Comparison of ENCODE assay signal across 10 cellular contexts in the genomic region with DNA sequence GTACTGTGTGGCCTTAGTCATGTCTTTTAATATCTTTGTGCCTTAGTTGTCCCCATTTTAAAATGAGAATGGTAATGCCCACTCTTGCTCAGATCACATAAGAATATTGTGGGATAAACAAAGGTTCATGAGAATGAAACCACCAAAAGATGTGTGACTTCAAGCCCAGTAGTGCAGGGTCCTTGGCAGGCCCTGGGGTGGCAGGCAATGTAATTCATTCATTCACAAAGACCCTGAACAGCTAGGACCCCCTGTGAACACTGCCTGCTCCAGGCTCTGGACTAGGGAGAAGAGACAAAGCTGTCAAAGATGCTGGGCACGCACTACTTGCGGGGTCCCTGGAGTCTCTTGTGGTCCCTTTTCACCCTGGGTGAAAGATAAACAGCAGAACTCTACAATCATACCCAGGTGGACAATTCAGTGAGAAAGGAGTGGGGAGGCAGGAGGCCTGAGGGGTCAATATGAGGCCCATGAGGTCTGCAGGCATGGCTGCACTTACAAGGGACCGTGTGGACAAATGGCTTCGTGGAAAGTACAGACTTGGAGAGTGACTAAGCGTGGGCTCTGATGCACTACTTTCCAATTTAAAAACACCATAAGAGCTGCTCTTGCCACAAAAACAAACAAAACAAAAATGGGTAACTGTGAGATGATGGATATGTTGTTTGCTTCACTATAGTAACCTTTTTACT.
A peak's percentile ranks its signal among the peaks of the same experiment; 100 is the strongest.
DNase-seq lines count a peak whose midpoint lies in the region; ATAC-seq, FAIRE-seq and TF ChIP-seq lines count a peak whose summit lies in the region.
"Had no signal": no experiment of that assay in that cellular context is flagged by ENCODE, and none has a peak within 500 bp of the region (broad histone marks: within the 10 kb centered on the region; RNA-seq: fewer than 3 reads in every experiment).

No MANE protein-coding gene starts in this region.

- H3K27me3 ChIP-seq in testis: no peaks in the 10 kb centered on the region

- H3K9me3 Mint-ChIP-seq in activated T-cell treated with anti-CD3 and anti-CD28 coated beads, Interleukin-2, amount 50 U/mL, for 4 hours: no peaks in the 10 kb centered on the region

- FAIRE-seq in kidney (lab: Jason Lieb, UNC): no peak
- FAIRE-seq: endothelial cell of umbilical vein had no signal

- no peaks in the 10 kb centered on the region for H3K9me3 ChIP-seq in kidney (ENCODE audit: control insufficient read depth in 1 of 2, low read length in 2 of 2)
- no peaks in the 10 kb centered on the region for H3K9me3 ChIP-seq in testis

- H3K27me3 Mint-ChIP-seq in activated T-cell treated with anti-CD3 and anti-CD28 coated beads, Interleukin-2, amount 50 U/mL, for 4 hours (ENCODE audit: low read depth): no peaks in the 10 kb centered on the region

- DNase-seq in activated effector memory CD4-positive, alpha-beta T cell treated with anti-CD3 and anti-CD28 coated beads, Interleukin-2, amount 50 U/mL, for 16 hours: peak; percentile 63
- no peak for DNase-seq in activated effector memory CD4-positive, alpha-beta T cell treated with Interleukin-2 at 50 U/mL for 16 hours
- DNase-seq in activated T-cell treated with anti-CD3 and anti-CD28 coated beads, Interleukin-2, amount 50 U/mL, for 4 hours: peak; percentile 0
- peak; percentile 10 for DNase-seq in kidney
- peak; percentile 5 for DNase-seq in testis
- DNase-seq in activated gamma-delta T cell treated with Interleukin-2 at 50 U/mL for 16 hours: no peak
- no peak for DNase-seq in foreskin fibroblast
- DNase-seq in NCI-H526 (lab: John Stamatoyannopoulos, UW): no peak

- H3K36me3 ChIP-seq in kidney (ENCODE audit: control insufficient read depth in 1 of 2, insufficient read depth in 2 of 2, low read length in 2 of 2): peaks cover 0 to 4% of the 10 kb centered on the region in 2 donors
- no peaks in the 10 kb centered on the region for H3K36me3 ChIP-seq in testis (ENCODE audit: low read depth, missing control alignments)

- H3K27ac ChIP-seq in kidney (ENCODE audit: low read depth in 2 of 2, low read length in 2 of 2): no peak overlapping the region
- H3K27ac ChIP-seq in testis: no peak overlapping the region

- no peak overlapping the region for H3K9ac ChIP-seq in kidney (ENCODE audit: low read length in 2 of 2)

- H3K36me3 Mint-ChIP-seq in activated T-cell treated with anti-CD3 and anti-CD28 coated beads, Interleukin-2, amount 50 U/mL, for 4 hours (ENCODE audit: insufficient read depth): peaks cover 5% of the 10 kb centered on the region

- peaks cover 54% of the 10 kb centered on the region for H3K4me1 Mint-ChIP-seq in activated T-cell treated with anti-CD3 and anti-CD28 coated beads, Interleukin-2, amount 50 U/mL, for 4 hours (ENCODE audit: low read depth)

- peak; percentile 51 to 65 for ATAC-seq in activated T-cell treated with anti-CD3 and anti-CD28 coated beads, Interleukin-2, amount 50 U/mL, for 4 hours
- ATAC-seq: SK-N-SH treated with all-trans-retinoic acid at 6 μM for 48 hours had no signal

- no peaks in the 10 kb centered on the region for H3K4me1 ChIP-seq in kidney (ENCODE audit: control insufficient read depth in 1 of 2, insufficient read depth in 1 of 2, low read depth in 1 of 2, low read length in 2 of 2)
- H3K4me1 ChIP-seq in testis: no peaks in the 10 kb centered on the region

- no peak for TF ChIP-seq CTCF in kidney (IDR thresholded peaks at IDR 0.05; ENCODE audit: borderline replicate concordance, extremely low read depth, insufficient read depth)
- TF ChIP-seq CTCF in testis (IDR thresholded peaks at IDR 0.05): no peak
- no peak for TF ChIP-seq CTCF in foreskin fibroblast (IDR thresholded peaks at IDR 0.05; ENCODE audit: low read depth, low read length)

- H3K4me3 Mint-ChIP-seq in activated T-cell treated with anti-CD3 and anti-CD28 coated beads, Interleukin-2, amount 50 U/mL, for 4 hours: peak overlapping the region; percentile 55

- WGBS in testis, 2 donors: 93 to 95% methylated on average over 5 of the region's 5 CpGs

- TF ChIP-seq POLR2A in testis (IDR thresholded peaks at IDR 0.05): no peak

- H3K4me3 ChIP-seq in kidney (ENCODE audit: low read length in 2 of 2) (no peak overlapping the region), testis (no peak overlapping the region), foreskin fibroblast (ENCODE audit: low read depth in 1 of 2, low read length in 2 of 2) (no peak overlapping the region)

- intact Hi-C loops in kidney (cut with DNase I) (no loop called here), testis (cut with DNase I; ENCODE audit: low total_unique reads) (no loop called here)

Comparison
In these comparisons a context has a peak if more than half of its experiments do, and no peak if none do; other contexts are left out.
1. DNase-seq: peak in activated effector memory CD4-positive, alpha-beta T cell treated with anti-CD3 and anti-CD28 coated beads, Interleukin-2, amount 50 U/mL, for 16 hours (single experiment), activated T-cell treated with anti-CD3 and anti-CD28 coated beads, Interleukin-2, amount 50 U/mL, for 4 hours (single experiment), kidney (single experiment) and testis (single experiment); none in activated effector memory CD4-positive, alpha-beta T cell treated with Interleukin-2 at 50 U/mL for 16 hours (single experiment), activated gamma-delta T cell treated with Interleukin-2 at 50 U/mL for 16 hours (single experiment), foreskin fibroblast (0 of 2) and NCI-H526 (0 of 2).